In genomic region chrX:7926914-7927258, GRCh38 we compare ENCODE assay signal across 8 cellular contexts. TPM values are rescaled to one million over a fixed set of nuclear protein-coding genes. Genes with fewer than 3 reads are reported as not detected.
DNase-seq lines count a peak whose midpoint lies in the region; ATAC-seq, FAIRE-seq and TF ChIP-seq lines count a peak whose summit lies in the region.

No MANE protein-coding gene starts in this region.

- peak overlapping the region; percentile 73 for H3K4me3 ChIP-seq in iPS-11a (ENCODE audit: low read depth, low read length)

- DNase-seq in activated T-cell treated with anti-CD3 and anti-CD28 coated beads, Interleukin-2, amount 50 U/mL, for 4 hours: no peak
- DNase-seq in activated T-cell treated with anti-CD3 and anti-CD28 coated beads, Interleukin-2, amount 50 U/mL, for 48 hours: no peak
- DNase-seq in activated B cell treated with CpG ODN at 0.5 μM for 24 hours (no peak), D721Med (ENCODE audit: insufficient read length, low spot score) (no peak), GM03348 (ENCODE audit: low spot score) (no peak)
- no peak for DNase-seq in stimulated activated naive CD8-positive, alpha-beta T cell treated with anti-CD3 and anti-CD28 coated beads, Interleukin-15, amount 100 ng/mL, for 72 hours

- ATAC-seq in activated T-cell treated with anti-CD3 and anti-CD28 coated beads, Interleukin-2, amount 50 U/mL, for 4 hours: no peak
- ATAC-seq in activated B cell treated with CpG ODN at 0.5 μM for 24 hours (ENCODE audit: low read depth) (no peak), GM18907 (IDR thresholded peaks at IDR 0.05; ENCODE audit: unreplicated experiment) (no peak)
- no peak for ATAC-seq in stimulated activated naive CD8-positive, alpha-beta T cell treated with anti-CD3 and anti-CD28 coated beads, Interleukin-15, amount 100 ng/mL, for 72 hours

- intact Hi-C loops in activated B cell treated with CpG ODN at 0.5 μM for 24 hours (cut with micrococcal nuclease): loop anchor here (1.0 to 2.0 kb wide), 4 partner anchors 779 to 1906 kb away; partner anchors contain the start of gene PUDP

- peaks cover 2% of the 10 kb centered on the region for H3K27me3 Mint-ChIP-seq in activated T-cell treated with anti-CD3 and anti-CD28 coated beads, Interleukin-2, amount 50 U/mL, for 4 hours (ENCODE audit: low read depth)
- no peaks in the 10 kb centered on the region for H3K27me3 Mint-ChIP-seq in activated B cell treated with CpG ODN at 0.5 μM for 24 hours
- H3K27me3 Mint-ChIP-seq in stimulated activated naive CD8-positive, alpha-beta T cell treated with anti-CD3 and anti-CD28 coated beads, Interleukin-15, amount 100 ng/mL, for 72 hours: no peaks in the 10 kb centered on the region

- no peaks in the 10 kb centered on the region for H3K9me3 Mint-ChIP-seq in activated T-cell treated with anti-CD3 and anti-CD28 coated beads, Interleukin-2, amount 50 U/mL, for 4 hours
- H3K9me3 Mint-ChIP-seq in activated B cell treated with CpG ODN at 0.5 μM for 24 hours: no peaks in the 10 kb centered on the region
- H3K9me3 Mint-ChIP-seq in stimulated activated naive CD8-positive, alpha-beta T cell treated with anti-CD3 and anti-CD28 coated beads, Interleukin-15, amount 100 ng/mL, for 72 hours: no peaks in the 10 kb centered on the region

- peak overlapping the region; percentile 97 for H3K27ac Mint-ChIP-seq in activated B cell treated with CpG ODN at 0.5 μM for 24 hours
- H3K27ac Mint-ChIP-seq in stimulated activated naive CD8-positive, alpha-beta T cell treated with anti-CD3 and anti-CD28 coated beads, Interleukin-15, amount 100 ng/mL, for 72 hours: peak overlapping the region; percentile 90 to 97

- FAIRE-seq in D721Med (lab: Jason Lieb, UNC): no peak

- POLR2A ChIA-PET in activated B cell treated with CpG ODN at 0.5 μM for 24 hours (lab: Charles Lee): no interaction called here

- CTCF ChIA-PET in activated B cell treated with CpG ODN at 0.5 μM for 24 hours (lab: Charles Lee): no interaction called here

- H3K4me3 Mint-ChIP-seq in activated T-cell treated with anti-CD3 and anti-CD28 coated beads, Interleukin-2, amount 50 U/mL, for 4 hours: peak overlapping the region; percentile 89
- H3K4me3 Mint-ChIP-seq in activated B cell treated with CpG ODN at 0.5 μM for 24 hours: peak overlapping the region; percentile 91
- H3K4me3 Mint-ChIP-seq in stimulated activated naive CD8-positive, alpha-beta T cell treated with anti-CD3 and anti-CD28 coated beads, Interleukin-15, amount 100 ng/mL, for 72 hours: peak overlapping the region; percentile 86 to 88

- TF ChIP-seq CTCF in activated B cell treated with CpG ODN at 0.5 μM for 24 hours (IDR thresholded peaks at IDR 0.05) (no peak), D721Med (IDR thresholded peaks at IDR 0.05; ENCODE audit: insufficient read depth, missing control alignments) (no peak)

- peaks cover 5% of the 10 kb centered on the region for H3K36me3 Mint-ChIP-seq in activated T-cell treated with anti-CD3 and anti-CD28 coated beads, Interleukin-2, amount 50 U/mL, for 4 hours (ENCODE audit: insufficient read depth)
- peaks cover 11% of the 10 kb centered on the region for H3K36me3 Mint-ChIP-seq in activated B cell treated with CpG ODN at 0.5 μM for 24 hours (ENCODE audit: low read depth)

- H3K4me1 Mint-ChIP-seq in activated T-cell treated with anti-CD3 and anti-CD28 coated beads, Interleukin-2, amount 50 U/mL, for 4 hours (ENCODE audit: low read depth): peaks cover 7% of the 10 kb centered on the region
- H3K4me1 Mint-ChIP-seq in activated B cell treated with CpG ODN at 0.5 μM for 24 hours: peaks cover 17% of the 10 kb centered on the region
- H3K4me1 Mint-ChIP-seq in stimulated activated naive CD8-positive, alpha-beta T cell treated with anti-CD3 and anti-CD28 coated beads, Interleukin-15, amount 100 ng/mL, for 72 hours: peaks cover 7% of the 10 kb centered on the region

RNA-seq across cellular contexts. Expression of gene PNPLA4, which starts 0.3 kb away (rescaled TPM):
- 10 to 100 TPM in 1 of 3 donors, 1 to 10 TPM in 2; 4.5 to 12.4 (median 7.9) TPM for total RNA-seq in activated T-cell treated with anti-CD3 and anti-CD28 coated beads, Interleukin-2, amount 50 U/mL, for 4 hours
- total RNA-seq in activated B cell treated with CpG ODN at 0.5 μM for 24 hours: 7.5 and 8.2 TPM in 2 replicates
